ENCODE assay signal across 1 cellular context in the genomic region with DNA sequence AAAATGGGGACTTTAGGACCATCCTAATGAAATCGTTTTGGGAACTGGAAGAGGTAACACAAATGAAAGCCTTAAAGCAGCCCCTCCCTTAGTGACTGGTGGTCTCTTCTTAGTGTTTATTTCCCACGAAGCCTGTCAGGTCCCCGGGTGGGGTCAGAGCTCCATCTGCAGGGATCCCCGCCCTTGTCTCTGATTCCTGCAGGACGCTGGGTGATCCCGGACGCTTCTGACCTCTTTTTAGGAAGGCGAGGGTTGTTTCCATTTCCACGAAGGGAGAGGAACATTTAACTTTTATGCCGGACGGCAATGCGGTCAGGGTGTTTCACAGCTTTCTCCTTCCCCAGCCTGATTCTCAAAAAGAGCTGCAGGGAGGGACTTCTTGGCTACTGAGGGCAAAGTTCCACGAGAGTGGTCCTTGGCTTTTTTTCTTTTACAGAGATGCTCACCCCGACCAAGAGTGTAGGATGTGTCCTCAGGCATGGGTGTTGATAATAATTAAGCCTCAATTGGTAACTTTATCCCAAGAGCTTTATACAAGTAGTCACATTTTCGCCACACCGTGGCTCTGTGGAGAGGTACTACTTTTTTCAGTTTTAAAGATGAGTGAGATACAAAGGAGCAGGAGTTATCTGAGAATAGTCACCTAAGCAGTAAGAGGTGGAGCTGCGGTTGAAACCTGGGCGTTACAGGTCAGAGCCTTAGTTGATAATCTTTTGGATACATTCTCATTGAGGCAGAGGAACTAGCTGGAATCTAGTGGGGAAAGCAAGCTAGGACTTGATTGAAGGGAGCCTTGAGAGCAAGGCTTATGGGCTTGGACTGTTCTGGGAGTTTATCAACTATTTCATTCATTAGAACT.
TF ChIP-seq lines count a peak whose summit lies in the region.

No MANE protein-coding gene starts in this region.

TF ChIP-seq in endothelial cell of umbilical vein, 7 proteins besides CTCF, POLR2A, EP300 and RAD21:
- TF ChIP-seq FOS (IDR thresholded peaks at IDR 0.05; ENCODE audit: borderline replicate concordance, insufficient read depth, low read length) (no peak), GATA2 (IDR thresholded peaks at IDR 0.05; ENCODE audit: insufficient read depth, insufficient read length, low read depth, low read length) (no peak), POLR2AphosphoS5 (IDR thresholded peaks at IDR 0.05; ENCODE audit: insufficient read depth, low read depth, low read length) (no peak), EZH2 (IDR thresholded peaks at IDR 0.05; ENCODE audit: borderline replicate concordance, low read depth, low read length, severe bottlenecking) (no peak), MYC (IDR thresholded peaks at IDR 0.05; ENCODE audit: low read depth, low read length) (no peak), JUN (IDR thresholded peaks at IDR 0.05; ENCODE audit: borderline replicate concordance, insufficient read depth, insufficient read length, low read depth) (no peak)
- TF ChIP-seq, protein P1, sequence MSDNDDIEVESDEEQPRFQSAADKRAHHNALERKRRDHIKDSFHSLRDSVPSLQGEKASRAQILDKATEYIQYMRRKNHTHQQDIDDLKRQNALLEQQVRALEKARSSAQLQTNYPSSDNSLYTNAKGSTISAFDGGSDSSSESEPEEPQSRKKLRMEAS (IDR thresholded peaks at IDR 0.05; ENCODE audit: insufficient read depth, insufficient read length), result no peak
